Comparison of ENCODE assay signal across 19 cellular contexts in genomic region chr22:44379817-44380560, GRCh38.
DNase-seq lines count a peak whose midpoint lies in the region; ATAC-seq and TF ChIP-seq lines count a peak whose summit lies in the region.
"Had no signal": no experiment of that assay in that cellular context is flagged by ENCODE, and none has a peak within 500 bp of the region (broad histone marks: within the 10 kb centered on the region; RNA-seq: fewer than 3 reads in every experiment).

No MANE protein-coding gene starts in this region.

- no peak for ATAC-seq in left cardiac atrium
- ATAC-seq: GM12878, GM23338, K562 had no signal

- no peak overlapping the region for H3K4me2 ChIP-seq in neuronal stem cell (ENCODE audit: insufficient read depth, low read length, poor library complexity, severe bottlenecking)
- H3K4me2 ChIP-seq: GM23338 had no signal

- H3K4me3 Mint-ChIP-seq in glutamatergic neuron (ENCODE audit: unreplicated experiment) = no peak overlapping the region
- H3K4me3 Mint-ChIP-seq: GM23338 had no signal

- peaks cover 3% of the 10 kb centered on the region for H3K9me3 Mint-ChIP-seq in glutamatergic neuron (ENCODE audit: unreplicated experiment)

- no peak overlapping the region for H3K27ac ChIP-seq in neuronal stem cell (replicated peaks; ENCODE audit: low read length)
- H3K27ac ChIP-seq: C4-2B had no signal

- peaks cover 7% of the 10 kb centered on the region for H3K36me3 Mint-ChIP-seq in glutamatergic neuron (ENCODE audit: unreplicated experiment)

- no peak overlapping the region for H4K91ac ChIP-seq in neuronal stem cell (ENCODE audit: low read depth, low read length, poor library complexity)

- no peak overlapping the region for H4K8ac ChIP-seq in neuronal stem cell (ENCODE audit: low read depth, low read length)

- TF ChIP-seq CTCF in glutamatergic neuron (IDR thresholded peaks at IDR 0.05; ENCODE audit: partially characterized antibody, unreplicated experiment) = no peak

- peaks cover 0 to 38% (median 0%) of the 10 kb centered on the region in 3 experiments for H3K27me3 ChIP-seq in neuronal stem cell (ENCODE audit: control insufficient read depth in 3 of 3, insufficient read depth in 3 of 3, low read depth in 1 of 3, low read length in 3 of 3)

- no peaks in the 10 kb centered on the region for H3K36me3 ChIP-seq in neuronal stem cell (replicated peaks in 1 of 2; ENCODE audit: control insufficient read depth in 2 of 2, insufficient read depth in 2 of 2, low read length in 2 of 2)

- no peak overlapping the region for H3K23ac ChIP-seq in neuronal stem cell (ENCODE audit: low read depth, low read length, poor library complexity)

- H3K27ac Mint-ChIP-seq in glutamatergic neuron (ENCODE audit: unreplicated experiment) = no peak overlapping the region
- H3K27ac Mint-ChIP-seq: GM23338 had no signal

- peak overlapping the region; percentile 68 for H2AK5ac ChIP-seq in neuronal stem cell (ENCODE audit: low read depth, low read length)

- no peak overlapping the region for H2AFZ ChIP-seq in neuronal stem cell (ENCODE audit: low read length)

- H3K27me3 Mint-ChIP-seq in glutamatergic neuron (ENCODE audit: unreplicated experiment) = peaks cover 8% of the 10 kb centered on the region

- no peaks in the 10 kb centered on the region for H3K79me1 ChIP-seq in neuronal stem cell (ENCODE audit: low read depth, low read length)

- intact Hi-C loops in cardiac septum (cut with DNase I) (no loop called here), left cardiac atrium (cut with DNase I) (no loop called here)

- H3K9ac ChIP-seq in neuronal stem cell (ENCODE audit: low read depth, low read length, poor library complexity) = no peak overlapping the region

- H2BK12ac ChIP-seq in neuronal stem cell (ENCODE audit: low read length) = no peak overlapping the region

- no peak overlapping the region for H3K4ac ChIP-seq in neuronal stem cell (ENCODE audit: low read length)

- no peak overlapping the region for H3K4me3 ChIP-seq in neuronal stem cell (ENCODE audit: low read length in 2 of 2)
- H3K4me3 ChIP-seq: GM12878, GM23338, K562 had no signal

- H2BK5ac ChIP-seq in neuronal stem cell (ENCODE audit: low read length) = no peak overlapping the region

- no peak overlapping the region for H3K18ac ChIP-seq in neuronal stem cell (ENCODE audit: low read length)

- peak; percentile 9 for DNase-seq in cardiac septum (ENCODE audit: low spot score)
- no peak for DNase-seq in left cardiac atrium
- peak; percentile 7 for DNase-seq in glutamatergic neuron
- DNase-seq in neuronal stem cell (ENCODE audit: low spot score) = no peak
- DNase-seq in germinal center (ENCODE audit: low spot score) = no peak
- no peak for DNase-seq in NCI-H187 (lab: John Stamatoyannopoulos, UW)
- DNase-seq in HCEC 1CT = no peak
- DNase-seq in midbrain (lab: John Stamatoyannopoulos, UW) = no peak
- DNase-seq: DMS 273 treated with DMSO at 0.1 percent for 48 hours; GDM1; MV-4-11; NCI-H1930; NCI-H2171; NCI-H446; NK-92 treated with Interleukin-12 subunit alpha and Interleukin-12 subunit beta, amount 100 ng/mL, for 24 hours had no signal

- no peak overlapping the region for H2BK120ac ChIP-seq in neuronal stem cell (ENCODE audit: low read depth, low read length)

- peaks cover 10 to 19% of the 10 kb centered on the region in 2 donors for H3K4me1 ChIP-seq in neuronal stem cell (ENCODE audit: control insufficient read depth in 2 of 2, insufficient read depth in 1 of 2, low read depth in 1 of 2, low read length in 2 of 2)

- no CpG with 5 or more reads among the region's 14 CpGs for WGBS in neuronal stem cell (ENCODE audit: extremely low coverage in 2 of 2, insufficient read length in 2 of 2, insufficient replicate concordance in 1 of 2), 2 donors

- H2BK15ac ChIP-seq in neuronal stem cell (ENCODE audit: low read length) = no peak overlapping the region

- H3K9me3 ChIP-seq in neuronal stem cell (replicated peaks in 1 of 2; ENCODE audit: control insufficient read depth in 2 of 2, insufficient read depth in 1 of 2, low read depth in 1 of 2, low read length in 2 of 2) = peaks cover 5% of the 10 kb centered on the region in 2 donors

- H3K14ac ChIP-seq in neuronal stem cell (ENCODE audit: low read length) = no peak overlapping the region

- H3K4me1 Mint-ChIP-seq in glutamatergic neuron (ENCODE audit: low read depth, unreplicated experiment) = peaks cover 4% of the 10 kb centered on the region

Comparison
In these comparisons a context has a peak if more than half of its experiments do, and no peak if none do; other contexts are left out.
1. DNase-seq: peak in cardiac septum (single experiment) and glutamatergic neuron (single experiment); none in left cardiac atrium (single experiment), neuronal stem cell (single experiment), germinal center (single experiment), NCI-H187 (0 of 2), HCEC 1CT (single experiment) and midbrain (single experiment).